Comparison of ENCODE assay signal across 22 cellular contexts in the genomic region with DNA sequence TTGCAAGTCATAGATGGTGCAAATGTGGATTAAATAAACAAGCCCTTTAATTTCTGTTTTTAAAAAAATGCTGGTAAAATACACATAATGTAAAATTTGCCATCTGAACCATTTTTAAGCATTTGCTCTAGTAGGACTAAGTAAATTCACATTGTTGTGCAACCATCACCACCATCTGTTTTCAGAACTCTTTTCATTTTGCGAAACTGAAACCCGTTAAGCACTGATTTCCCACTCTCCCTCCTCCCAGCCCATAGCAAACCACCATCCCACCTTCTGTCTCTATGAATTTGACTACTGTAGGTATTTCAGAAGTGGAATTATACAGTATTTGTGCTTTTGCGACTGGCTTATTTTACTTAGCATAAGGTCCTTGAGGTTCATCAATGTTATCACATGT.
"Had no signal": no experiment of that assay in that cellular context is flagged by ENCODE, and none has a peak within 500 bp of the region (broad histone marks: within the 10 kb centered on the region; RNA-seq: fewer than 3 reads in every experiment).

No MANE protein-coding gene starts in this region.

- H3K9ac ChIP-seq: neural progenitor cell had no signal

- H2AFZ ChIP-seq: neural progenitor cell had no signal

- H3K27ac Mint-ChIP-seq: dendritic cell treated with granulocyte-macrophage colony-stimulating factor and Interleukin-4, amounts not matched to agents 40 ng/mL and 50 ng/mL, for 4 days; immature natural killer cell; memory B cell; mesothelial cell of epicardium; natural killer cell treated with Interleukin-12 subunit alpha and Interleukin-12 subunit beta and Interleukin-15 and Interleukin-18, amount 100 ng/mL, for 72 hours; neural progenitor cell; stimulated activated memory B cell treated with anti-CD40 and anti-IgM and Interleukin-4, amounts not matched to agents 10 μg/mL and 1 μg/mL and 100 μg/mL, for 72 hours had no signal

- DNase-seq: esophagus squamous epithelium; immature natural killer cell; kidney; left cardiac atrium; left ventricle myocardium inferior; lower lobe of right lung; nucleus accumbens; ovary; stimulated activated CD4-positive, alpha-beta T cell treated with anti-CD3 and anti-CD28 coated beads, Interleukin-15, amount 100 ng/mL, for 24 hours; stimulated activated CD4-positive, alpha-beta T cell treated with anti-CD3 and anti-CD28 coated beads, Interleukin-1b, Interleukin-23, amount 100 ng/mL, for 48 hours; stimulated activated CD4-positive, alpha-beta T cell treated with anti-CD3 and anti-CD28 coated beads, Interleukin-4, amount 100 ng/mL, for 24 hours; stomach; substantia nigra; transverse colon had no signal

- H3K4me2 ChIP-seq: neural progenitor cell had no signal

- H3K36me3 ChIP-seq: esophagus squamous epithelium, left ventricle myocardium inferior, lower lobe of right lung, neural progenitor cell, ovary, right atrium auricular region, stomach, thoracic aorta, transverse colon had no signal

- ATAC-seq: left cardiac atrium; lower lobe of right lung; natural killer cell treated with Interleukin-12 subunit alpha and Interleukin-12 subunit beta and Interleukin-15 and Interleukin-18, amount 100 ng/mL, for 72 hours; stimulated activated memory B cell treated with anti-CD40 and anti-IgM and Interleukin-4, amounts not matched to agents 10 μg/mL and 1 μg/mL and 100 μg/mL, for 72 hours had no signal

- H3K4me1 Mint-ChIP-seq: immature natural killer cell; memory B cell; mesothelial cell of epicardium; neural progenitor cell; stimulated activated memory B cell treated with anti-CD40 and anti-IgM and Interleukin-4, amounts not matched to agents 10 μg/mL and 1 μg/mL and 100 μg/mL, for 72 hours had no signal

- H3K9me3 Mint-ChIP-seq: dendritic cell treated with granulocyte-macrophage colony-stimulating factor and Interleukin-4, amounts not matched to agents 40 ng/mL and 50 ng/mL, for 4 days; neural progenitor cell had no signal

- H3K27me3 ChIP-seq: esophagus squamous epithelium, neural progenitor cell, ovary, right atrium auricular region, stomach, transverse colon had no signal

- H3K4me3 ChIP-seq: esophagus squamous epithelium, left ventricle myocardium inferior, lower lobe of right lung, neural progenitor cell, ovary, right atrium auricular region, stomach, thoracic aorta, transverse colon had no signal

- H3K27ac ChIP-seq: esophagus squamous epithelium, left ventricle myocardium inferior, lower lobe of right lung, neural progenitor cell, ovary, right atrium auricular region, stomach, thoracic aorta, transverse colon had no signal

- H3K27me3 Mint-ChIP-seq: dendritic cell treated with granulocyte-macrophage colony-stimulating factor and Interleukin-4, amounts not matched to agents 40 ng/mL and 50 ng/mL, for 4 days; memory B cell; stimulated activated memory B cell treated with anti-CD40 and anti-IgM and Interleukin-4, amounts not matched to agents 10 μg/mL and 1 μg/mL and 100 μg/mL, for 72 hours had no signal

- H3K4me3 Mint-ChIP-seq: dendritic cell treated with granulocyte-macrophage colony-stimulating factor and Interleukin-4, amounts not matched to agents 40 ng/mL and 50 ng/mL, for 4 days; immature natural killer cell; memory B cell; mesothelial cell of epicardium; natural killer cell treated with Interleukin-12 subunit alpha and Interleukin-12 subunit beta and Interleukin-15 and Interleukin-18, amount 100 ng/mL, for 72 hours; neural progenitor cell; stimulated activated memory B cell treated with anti-CD40 and anti-IgM and Interleukin-4, amounts not matched to agents 10 μg/mL and 1 μg/mL and 100 μg/mL, for 72 hours had no signal

- H3K4me1 ChIP-seq: esophagus squamous epithelium, left ventricle myocardium inferior, lower lobe of right lung, neural progenitor cell, right atrium auricular region, stomach, transverse colon had no signal

- H3K9me3 ChIP-seq: esophagus squamous epithelium, lower lobe of right lung, ovary, thoracic aorta, transverse colon had no signal
